ENCODE assay signal across 8 cellular contexts in genomic region chr3:50246517-50246954, GRCh38. TPM values are rescaled to one million over a fixed set of nuclear protein-coding genes. Genes with fewer than 3 reads are reported as not detected.
DNase-seq lines count a peak whose midpoint lies in the region; ATAC-seq, FAIRE-seq and TF ChIP-seq lines count a peak whose summit lies in the region.

No MANE protein-coding gene starts in this region.

- H2AFZ ChIP-seq in PC-3 (ENCODE audit: low read length) = 0 out of 2 replicates have a peak overlapping the region, but pooled peaks have one; percentile 8

- CTCF ChIA-PET in PC-3 (lab: Charles Lee) = interaction anchor here (0.6 to 1.5 kb wide), 11 partner anchors 11 to 126 kb away, joined by 3 to 19 read pairs (median 6); partner anchors contain the start of genes GNAI2, HYAL3, NAA80 and SEMA3B

- no peak; the same call in none of the 2 replicates for TF ChIP-seq CTCF in PC-3 (conservative IDR thresholded peaks at IDR 0.05; ENCODE audit: low read depth, low read length)
- TF ChIP-seq CTCF in psoas muscle (IDR thresholded peaks at IDR 0.05) = no peak

- H3K4me1 ChIP-seq in PC-3 (ENCODE audit: insufficient read depth, low read length) (peaks cover 51% of the 10 kb centered on the region), psoas muscle (peaks cover 69% of the 10 kb centered on the region), aorta (ENCODE audit: control insufficient read depth in 1 of 2, insufficient read depth in 2 of 2, low read length in 2 of 2) (peaks cover 0 to 2% of the 10 kb centered on the region in 2 donors)

- H4K20me1 ChIP-seq in PC-3 (ENCODE audit: low read length) = peaks cover 6% of the 10 kb centered on the region

- POLR2A ChIA-PET in PC-3 (lab: Charles Lee; ENCODE audit: unreplicated experiment) = interaction anchor here (1.3 kb wide), 1 partner anchor 11 kb away, joined by 9 read pairs; the partner anchor contains the start of gene GNAI2

- no peaks in the 10 kb centered on the region for H3K27me3 ChIP-seq in PC-3 (ENCODE audit: low read length)
- no peaks in the 10 kb centered on the region for H3K27me3 ChIP-seq in psoas muscle (ENCODE audit: insufficient read depth in 3 of 3, low read length in 2 of 3)
- H3K27me3 ChIP-seq in aorta (ENCODE audit: control insufficient read depth in 1 of 2, insufficient read depth in 2 of 2, low read length in 1 of 2) = no peaks in the 10 kb centered on the region

- intact Hi-C loops in PC-3 (cut with micrococcal nuclease) = loop anchor here (1.0 kb wide), 1 partner anchor 19 kb away; no protein-coding TSS in a partner anchor
- intact Hi-C loops in psoas muscle (cut with DNase I) = loop anchor here (2.0 kb wide), 1 partner anchor 20 kb away; no protein-coding TSS in a partner anchor
- intact Hi-C loops in aorta (cut with DNase I) = no loop called here

- H3K36me3 ChIP-seq in PC-3 (ENCODE audit: low read depth, low read length) (peaks cover 3% of the 10 kb centered on the region; the same call in 1 of the 2 replicates), psoas muscle (ENCODE audit: insufficient read depth in 1 of 2, low read depth in 1 of 2) (no peaks in the 10 kb centered on the region), aorta (ENCODE audit: control insufficient read depth in 1 of 2, insufficient read depth in 2 of 2, low read length in 1 of 2) (no peaks in the 10 kb centered on the region)

- peak overlapping the region; percentile 69 for H3K4me2 ChIP-seq in PC-3 (ENCODE audit: low read length)

- WGBS in psoas muscle, 3 donors = 22 to 33% (median 30%) methylated on average over 7 to 10 of the region's 10 CpGs
- WGBS in aorta, 2 donors = 26 to 27% methylated on average over 10 of the region's 10 CpGs

- peaks cover 89% of the 10 kb centered on the region for H3K79me2 ChIP-seq in PC-3 (ENCODE audit: low read length)

- H3F3A ChIP-seq in PC-3 (ENCODE audit: low read length, unreplicated experiment) = peaks cover 5% of the 10 kb centered on the region

- DNase-seq in GM04503 (ENCODE audit: low read depth) = peak; percentile 75
- peak; percentile 84 for DNase-seq in PC-3
- peak; percentile 63 for DNase-seq in activated T-helper 1 cell treated with Interleukin-2 at 50 U/mL for 16 hours (ENCODE audit: low read depth)
- peak; percentile 77 for DNase-seq in fibroblast of the conjunctiva (ENCODE audit: low read depth)
- DNase-seq in psoas muscle = peak in 1 of 2 donors; percentile 51
- DNase-seq in aorta = peak; percentile 69 to 83
- DNase-seq in urothelium cell line (ENCODE audit: low spot score) = no peak

- peak overlapping the region; percentile 78 for H3K27ac ChIP-seq in PC-3 (ENCODE audit: low read length)
- H3K27ac ChIP-seq in psoas muscle = peak overlapping the region; percentile 80
- H3K27ac ChIP-seq in aorta (ENCODE audit: low read depth in 1 of 2, low read length in 2 of 2) = peak overlapping the region in 1 of 2 donors; percentile 28

- H3K9me3 ChIP-seq in PC-3 (ENCODE audit: low read length) (no peaks in the 10 kb centered on the region), psoas muscle (no peaks in the 10 kb centered on the region), aorta (ENCODE audit: control insufficient read depth, low read length) (no peaks in the 10 kb centered on the region)

- peak overlapping the region; percentile 37; the same call in 1 of the 2 replicates for H3K4me3 ChIP-seq in PC-3 (ENCODE audit: low read length)
- peak overlapping the region; percentile 82 for H3K4me3 ChIP-seq in psoas muscle
- H3K4me3 ChIP-seq in aorta (ENCODE audit: low read length in 2 of 2) = no peak overlapping the region

- peak overlapping the region; percentile 50 for H3K9ac ChIP-seq in PC-3 (ENCODE audit: low read length)

- no peaks in the 10 kb centered on the region for H3K9me2 ChIP-seq in PC-3 (replicated peaks; ENCODE audit: low read length)

- FAIRE-seq in urothelium cell line (lab: Jason Lieb, UNC) = no peak

- BruUV-seq in PC-3 (replicated peaks; lab: Mats Ljungman, UMichigan) = no TSS peak

- peak; percentile 33 for ATAC-seq in HG02610 (IDR thresholded peaks at IDR 0.05; ENCODE audit: unreplicated experiment)
- peak; percentile 59 for ATAC-seq in PC-3
- peak; percentile 12 to 29 (median 21) for ATAC-seq in psoas muscle
- ATAC-seq in aorta (ENCODE audit: low FRiP score) = peak; percentile 34

RNA-seq across cellular contexts. Expression of gene GNAI2, which starts 10.5 kb away (rescaled TPM):
- total RNA-seq in PC-3 (2014; rRNA removed) (221 and 254 TPM in 2 replicates), psoas muscle (10 to 100 TPM; 55.5 to 93.9 (median 74.8) TPM), aorta (100 to 1,000 TPM; 301 to 356 TPM)
- polyA plus RNA-seq in psoas muscle (10 to 100 TPM; 39.4 to 57.6 (median 50.7) TPM), aorta (100 to 1,000 TPM; 174 to 217 TPM)

RNA-seq across cellular contexts. Expression of gene SEMA3B, which starts 22.4 kb away (rescaled TPM):
- total RNA-seq in PC-3 (2014; rRNA removed) = 40.1 and 63.9 TPM in 2 replicates
- total RNA-seq in psoas muscle = 1 to 10 TPM; 3.1 to 6.8 (median 4.3) TPM
- polyA plus RNA-seq in psoas muscle = 1 to 10 TPM; 2.1 to 3.4 (median 2.2) TPM
- 10 to 100 TPM; 26.0 to 57.4 TPM for total RNA-seq in aorta
- polyA plus RNA-seq in aorta = 10 to 100 TPM; 23.3 to 69.5 TPM

RNA-seq across cellular contexts. Expression of gene LSMEM2, which starts 32.4 kb away (rescaled TPM):
- total RNA-seq in PC-3 (2014; rRNA removed) = not detected in 2 replicates
- 10 to 100 TPM in 1 of 4 donors, 1 to 10 TPM in 2, under 1 TPM in 1; 0.84 to 13.1 (median 1.1) TPM for total RNA-seq in psoas muscle
- polyA plus RNA-seq in psoas muscle = 1 to 10 TPM in 1 of 3 donors, under 1 TPM in 2; 0.61 to 1.6 (median 0.66) TPM
- under 1 TPM in 1 of 2 donors, not detected in 1; 0.51 TPM for total RNA-seq in aorta
- polyA plus RNA-seq in aorta = 1 to 10 TPM in 1 of 2 donors, not detected in 1; 1.3 TPM

RNA-seq across cellular contexts. Expression of gene SLC38A3, which starts 41.5 kb away (rescaled TPM):
- total RNA-seq in PC-3 (2014; rRNA removed) = 0.17 and 3.3 TPM in 2 replicates
- total RNA-seq in psoas muscle = 10 to 100 TPM in 1 of 4 donors, 1 to 10 TPM in 3; 1.7 to 12.7 (median 5.4) TPM
- 1 to 10 TPM in 2 of 3 donors, under 1 TPM in 1; 0.12 to 4.5 (median 1.3) TPM for polyA plus RNA-seq in psoas muscle
- 1 to 10 TPM in 1 of 2 donors, under 1 TPM in 1; 0.19 to 1.4 TPM for total RNA-seq in aorta
- polyA plus RNA-seq in aorta = under 1 TPM in 1 of 2 donors, not detected in 1; 0.56 TPM

RNA-seq across cellular contexts. Expression of gene IFRD2, which starts 45.7 kb away (rescaled TPM):
- total RNA-seq in PC-3 (2014; rRNA removed) (223 and 300 TPM in 2 replicates), psoas muscle (100 to 1,000 TPM in 3 of 4 donors, 10 to 100 TPM in 1; 77.2 to 145 (median 119) TPM), aorta (10 to 100 TPM; 46.8 to 58.8 TPM)
- polyA plus RNA-seq in psoas muscle (100 to 1,000 TPM; 129 to 175 (median 151) TPM), aorta (10 to 100 TPM; 34.6 to 47.1 TPM)

Comparison
In these comparisons a context has a peak if more than half of its experiments do, and no peak if none do; other contexts are left out.
1. H3K4me3 ChIP-seq: peak in PC-3 (single experiment) and psoas muscle (single experiment); none in aorta (0 of 2).
2. intact Hi-C loops: an anchor here in PC-3 (1.0 kb wide) and psoas muscle (2.0 kb wide); none called in aorta.
3. Peak in every context shown above with its lines, with median percentiles within 50 percentile points of each other: ATAC-seq.